In genomic region chr17:80919331-80920284, GRCh38 we compare ENCODE assay signal across 15 cellular contexts.
A peak's percentile ranks its signal among the peaks of the same experiment; 100 is the strongest.
DNase-seq lines count a peak whose midpoint lies in the region; ATAC-seq and TF ChIP-seq lines count a peak whose summit lies in the region.
"Had no signal": no experiment of that assay in that cellular context is flagged by ENCODE, and none has a peak within 500 bp of the region (broad histone marks: within the 10 kb centered on the region; RNA-seq: fewer than 3 reads in every experiment).

No MANE protein-coding gene starts in this region.

- H3K27ac Mint-ChIP-seq in activated naive CD4-positive, alpha-beta T cell treated with anti-CD3 and anti-CD28 coated beads, Interleukin-2, amount 50 U/mL, for 72 hours, result peak overlapping the region; percentile 77 to 79
- H3K27ac Mint-ChIP-seq: activated CD4-positive, alpha-beta T cell treated with anti-CD3 and anti-CD28 coated beads for 36 hours; CD8-positive, alpha-beta T cell; IgD-negative memory B cell; T-helper 2 cell treated with Interferon-gamma antibody and Interleukin-4, amounts not matched to agents 5 μg/mL and 100 μg/mL, for 36 hours had no signal

- H3K9me3 ChIP-seq in heart right ventricle, result no peaks in the 10 kb centered on the region
- H3K9me3 ChIP-seq in ovary, result no peaks in the 10 kb centered on the region
- no peaks in the 10 kb centered on the region for H3K9me3 ChIP-seq in uterus
- H3K9me3 ChIP-seq in mucosa of descending colon, result no peaks in the 10 kb centered on the region
- H3K9me3 ChIP-seq: colonic mucosa had no signal

- 70 to 72% methylated on average over 33 of the region's 33 CpGs for WGBS in heart right ventricle, 2 donors
- WGBS in ovary, 3 donors, result 26 to 32% (median 29%) methylated on average over 33 of the region's 33 CpGs

- H3K36me3 Mint-ChIP-seq in activated naive CD4-positive, alpha-beta T cell treated with anti-CD3 and anti-CD28 coated beads, Interleukin-2, amount 50 U/mL, for 72 hours, result peaks cover 0 to 27% of the 10 kb centered on the region in 2 donors

- peak in 1 of 2 donors; percentile 52 for DNase-seq in activated naive CD4-positive, alpha-beta T cell treated with anti-CD3 and anti-CD28 coated beads, Interleukin-2, amount 50 U/mL, for 72 hours (ENCODE audit: low spot score in 2 of 2)
- no peak for DNase-seq in activated naive CD4-positive, alpha-beta T cell treated with Interleukin-2 at 50 U/mL for 16 hours
- no peak for DNase-seq in heart right ventricle
- DNase-seq in ovary, result peak; percentile 40 to 78 (median 60)
- DNase-seq in uterus, result peak; percentile 30 to 41
- DNase-seq in DMS 273 (lab: John Stamatoyannopoulos, UW; ENCODE audit: unreplicated experiment), result no peak
- no peak for DNase-seq in stimulated activated CD4-positive, alpha-beta T cell treated with anti-CD3 and anti-CD28 coated beads, Interleukin-2, amount 100 ng/mL, for 24 hours
- no peak for DNase-seq in mucosa of descending colon
- DNase-seq: activated CD4-positive, alpha-beta T cell treated with anti-CD3 and anti-CD28 coated beads for 36 hours; CD8-positive, alpha-beta T cell; colonic mucosa had no signal

- H3K9me3 Mint-ChIP-seq in activated naive CD4-positive, alpha-beta T cell treated with anti-CD3 and anti-CD28 coated beads, Interleukin-2, amount 50 U/mL, for 72 hours, result no peaks in the 10 kb centered on the region
- H3K9me3 Mint-ChIP-seq: CD8-positive, alpha-beta T cell; IgD-negative memory B cell; T-helper 2 cell treated with Interferon-gamma antibody and Interleukin-4, amounts not matched to agents 5 μg/mL and 100 μg/mL, for 36 hours had no signal

- H3K27ac ChIP-seq in heart right ventricle (peak overlapping the region in 5 of 10 donors; percentile 2 to 61 (median 22)), ovary (peak overlapping the region; percentile 47 to 67), uterus (peak overlapping the region; percentile 77 to 78)
- H3K27ac ChIP-seq: colonic mucosa had no signal

- H3K4me1 ChIP-seq in heart right ventricle (peaks cover 0 to 27% (median 4%) of the 10 kb centered on the region in 9 donors), ovary (ENCODE audit: insufficient read depth) (peaks cover 25% of the 10 kb centered on the region), uterus (peaks cover 17 to 37% of the 10 kb centered on the region in 2 donors), mucosa of descending colon (ENCODE audit: low read depth) (no peaks in the 10 kb centered on the region)
- H3K4me1 ChIP-seq: colonic mucosa had no signal

- H3K36me3 ChIP-seq in heart right ventricle (peaks cover 0 to 65% (median 11%) of the 10 kb centered on the region in 9 donors), ovary (no peaks in the 10 kb centered on the region), uterus (no peaks in the 10 kb centered on the region), mucosa of descending colon (ENCODE audit: low read depth) (no peaks in the 10 kb centered on the region)
- H3K36me3 ChIP-seq: colonic mucosa had no signal

- no peak for TF ChIP-seq POLR2A in ovary (IDR thresholded peaks at IDR 0.05)
- no peak for TF ChIP-seq POLR2A in uterus (IDR thresholded peaks at IDR 0.05)

- peak in 1 of 2 donors; percentile 14 for ATAC-seq in activated naive CD4-positive, alpha-beta T cell treated with anti-CD3 and anti-CD28 coated beads, Interleukin-2, amount 50 U/mL, for 72 hours
- peak in 7 of 8 donors; percentile 45 to 69 (median 56) for ATAC-seq in heart right ventricle
- ATAC-seq in mucosa of descending colon, result no peak
- ATAC-seq: activated CD4-positive, alpha-beta T cell treated with anti-CD3 and anti-CD28 coated beads for 36 hours; CD8-positive, alpha-beta T cell; HCT116 had no signal

- no peak for TF ChIP-seq EP300 in ovary (IDR thresholded peaks at IDR 0.05)

- TF ChIP-seq CTCF in heart right ventricle (IDR thresholded peaks at IDR 0.05) (no peak), ovary (IDR thresholded peaks at IDR 0.05) (no peak), uterus (IDR thresholded peaks at IDR 0.05) (no peak), mucosa of descending colon (IDR thresholded peaks at IDR 0.05) (no peak)

- H3K4me3 ChIP-seq in heart right ventricle (no peak overlapping the region), ovary (no peak overlapping the region), uterus (no peak overlapping the region), mucosa of descending colon (no peak overlapping the region)
- H3K4me3 ChIP-seq: colonic mucosa, lung had no signal

- intact Hi-C loops in heart right ventricle (cut with DNase I) (no loop called here), ovary (cut with DNase I) (no loop called here), uterus (cut with DNase I; ENCODE audit: low total_unique reads) (no loop called here), mucosa of descending colon (cut with DNase I, micrococcal nuclease) (no loop called here)

- no peaks in the 10 kb centered on the region for H3K27me3 ChIP-seq in heart right ventricle
- H3K27me3 ChIP-seq in ovary, result no peaks in the 10 kb centered on the region
- H3K27me3 ChIP-seq in uterus, result no peaks in the 10 kb centered on the region
- H3K27me3 ChIP-seq: colonic mucosa had no signal

Comparison
In these comparisons a context has a peak if more than half of its experiments do, and no peak if none do; other contexts are left out.
1. DNase-seq: peak in ovary (5 of 5) and uterus (2 of 2); none in activated naive CD4-positive, alpha-beta T cell treated with Interleukin-2 at 50 U/mL for 16 hours (single experiment), heart right ventricle (0 of 2), DMS 273 (single experiment), stimulated activated CD4-positive, alpha-beta T cell treated with anti-CD3 and anti-CD28 coated beads, Interleukin-2, amount 100 ng/mL, for 24 hours (0 of 2) and mucosa of descending colon (0 of 3).